ENCODE assay signal across 1 cellular context in the genomic region with DNA sequence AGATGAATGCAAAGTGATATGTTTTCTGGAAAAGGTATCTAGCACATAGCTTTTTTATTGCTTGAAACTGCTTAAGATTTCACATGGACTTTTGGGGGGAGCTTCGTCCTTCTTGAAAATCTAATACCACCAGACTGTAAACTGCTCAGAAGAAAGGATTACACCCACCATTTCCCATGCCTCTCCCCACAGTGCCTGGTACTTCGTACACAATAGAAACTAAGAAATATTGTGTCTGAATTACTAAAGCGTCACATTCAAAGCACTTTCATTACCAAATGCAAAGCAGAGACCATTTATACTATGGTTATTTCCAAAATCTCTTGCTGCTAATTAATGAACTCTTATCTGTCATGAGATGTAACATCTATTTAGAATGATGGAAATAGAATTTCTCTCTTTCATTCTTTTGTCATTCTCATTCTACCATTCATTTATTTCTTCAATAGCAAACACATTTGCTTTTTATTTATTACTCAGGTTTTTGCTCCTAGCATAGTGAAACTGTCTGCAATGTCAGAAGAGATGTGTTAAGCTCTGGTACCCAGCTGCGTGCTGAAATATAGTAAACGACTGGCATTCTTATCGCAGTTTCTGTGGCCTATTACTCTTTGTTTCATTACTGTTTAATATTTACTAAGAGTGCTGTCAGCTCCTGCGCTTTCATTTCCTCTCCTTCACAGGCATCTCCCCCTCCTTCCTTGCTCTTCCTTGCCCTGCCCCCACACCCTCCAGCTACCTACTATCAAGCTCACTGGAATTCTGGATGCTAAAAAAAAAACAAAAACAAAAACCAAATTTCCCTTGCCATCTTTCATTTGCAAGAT.
TF ChIP-seq lines count a peak whose summit lies in the region.

No MANE protein-coding gene starts in this region.

TF ChIP-seq in GM12878, 131 proteins besides CTCF, POLR2A, EP300 and RAD21 (continued from another document):
- TF ChIP-seq JUND (IDR thresholded peaks at IDR 0.05; ENCODE audit: low read depth, low read length) (no peak), CBX5 (IDR thresholded peaks at IDR 0.05; ENCODE audit: low read depth) (0 out of 2 replicates have a peak, but pooled peaks have one; percentile 61), BHLHE40 (IDR thresholded peaks at IDR 0.05; ENCODE audit: borderline replicate concordance in 1 of 2, low read depth in 2 of 2, low read length in 1 of 2) (peak in 1 of 2 experiments; percentile 65; a peak in 3 of 4 replicates), ZNF384 (IDR thresholded peaks at IDR 0.05; ENCODE audit: borderline replicate concordance, low read depth, low read length) (no peak), NR2F1 (conservative IDR thresholded peaks at IDR 0.05) (peak; percentile 53), KLF5 (IDR thresholded peaks at IDR 0.05; ENCODE audit: partially characterized antibody) (no peak), MEF2A (IDR thresholded peaks at IDR 0.05; ENCODE audit: insufficient read depth, low read depth, low read length) (0 out of 2 replicates have a peak, but pooled peaks have one; percentile 35), NFIC (IDR thresholded peaks at IDR 0.05; ENCODE audit: low read depth, low read length) (peak; percentile 63), FOXM1 (IDR thresholded peaks at IDR 0.05; ENCODE audit: low read depth, low read length) (no peak), TARDBP (IDR thresholded peaks at IDR 0.05; ENCODE audit: borderline replicate concordance) (no peak), EED (IDR thresholded peaks at IDR 0.05; ENCODE audit: low read depth) (peak; percentile 52), SP1 (IDR thresholded peaks at IDR 0.05; ENCODE audit: low read depth, low read length) (peak; percentile 45), SPI1 (IDR thresholded peaks at IDR 0.05; ENCODE audit: borderline replicate concordance, insufficient read depth, low read depth, low read length) (peak; percentile 89; the same call in 1 of the 2 replicates), NR2C2 (IDR thresholded peaks at IDR 0.05; ENCODE audit: borderline replicate concordance, control insufficient read depth, insufficient read length, low read depth) (no peak), CHD4 (IDR thresholded peaks at IDR 0.05) (no peak), SREBF1 (IDR thresholded peaks at IDR 0.05; ENCODE audit: low read length) (peak; percentile 52; the same call in 1 of the 2 replicates), NBN (IDR thresholded peaks at IDR 0.05) (peak; percentile 83)
- TF ChIP-seq, protein P1, sequence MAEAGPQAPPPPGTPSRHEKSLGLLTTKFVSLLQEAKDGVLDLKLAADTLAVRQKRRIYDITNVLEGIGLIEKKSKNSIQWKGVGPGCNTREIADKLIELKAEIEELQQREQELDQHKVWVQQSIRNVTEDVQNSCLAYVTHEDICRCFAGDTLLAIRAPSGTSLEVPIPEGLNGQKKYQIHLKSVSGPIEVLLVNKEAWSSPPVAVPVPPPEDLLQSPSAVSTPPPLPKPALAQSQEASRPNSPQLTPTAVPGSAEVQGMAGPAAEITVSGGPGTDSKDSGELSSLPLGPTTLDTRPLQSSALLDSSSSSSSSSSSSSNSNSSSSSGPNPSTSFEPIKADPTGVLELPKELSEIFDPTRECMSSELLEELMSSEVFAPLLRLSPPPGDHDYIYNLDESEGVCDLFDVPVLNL (IDR thresholded peaks at IDR 0.05; ENCODE audit: low read depth, low read length) = no peak
- TF ChIP-seq, protein P2, sequence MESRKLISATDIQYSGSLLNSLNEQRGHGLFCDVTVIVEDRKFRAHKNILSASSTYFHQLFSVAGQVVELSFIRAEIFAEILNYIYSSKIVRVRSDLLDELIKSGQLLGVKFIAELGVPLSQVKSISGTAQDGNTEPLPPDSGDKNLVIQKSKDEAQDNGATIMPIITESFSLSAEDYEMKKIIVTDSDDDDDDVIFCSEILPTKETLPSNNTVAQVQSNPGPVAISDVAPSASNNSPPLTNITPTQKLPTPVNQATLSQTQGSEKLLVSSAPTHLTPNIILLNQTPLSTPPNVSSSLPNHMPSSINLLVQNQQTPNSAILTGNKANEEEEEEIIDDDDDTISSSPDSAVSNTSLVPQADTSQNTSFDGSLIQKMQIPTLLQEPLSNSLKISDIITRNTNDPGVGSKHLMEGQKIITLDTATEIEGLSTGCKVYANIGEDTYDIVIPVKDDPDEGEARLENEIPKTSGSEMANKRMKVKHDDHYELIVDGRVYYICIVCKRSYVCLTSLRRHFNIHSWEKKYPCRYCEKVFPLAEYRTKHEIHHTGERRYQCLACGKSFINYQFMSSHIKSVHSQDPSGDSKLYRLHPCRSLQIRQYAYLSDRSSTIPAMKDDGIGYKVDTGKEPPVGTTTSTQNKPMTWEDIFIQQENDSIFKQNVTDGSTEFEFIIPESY (IDR thresholded peaks at IDR 0.05) = no peak
- TF ChIP-seq, protein P3, sequence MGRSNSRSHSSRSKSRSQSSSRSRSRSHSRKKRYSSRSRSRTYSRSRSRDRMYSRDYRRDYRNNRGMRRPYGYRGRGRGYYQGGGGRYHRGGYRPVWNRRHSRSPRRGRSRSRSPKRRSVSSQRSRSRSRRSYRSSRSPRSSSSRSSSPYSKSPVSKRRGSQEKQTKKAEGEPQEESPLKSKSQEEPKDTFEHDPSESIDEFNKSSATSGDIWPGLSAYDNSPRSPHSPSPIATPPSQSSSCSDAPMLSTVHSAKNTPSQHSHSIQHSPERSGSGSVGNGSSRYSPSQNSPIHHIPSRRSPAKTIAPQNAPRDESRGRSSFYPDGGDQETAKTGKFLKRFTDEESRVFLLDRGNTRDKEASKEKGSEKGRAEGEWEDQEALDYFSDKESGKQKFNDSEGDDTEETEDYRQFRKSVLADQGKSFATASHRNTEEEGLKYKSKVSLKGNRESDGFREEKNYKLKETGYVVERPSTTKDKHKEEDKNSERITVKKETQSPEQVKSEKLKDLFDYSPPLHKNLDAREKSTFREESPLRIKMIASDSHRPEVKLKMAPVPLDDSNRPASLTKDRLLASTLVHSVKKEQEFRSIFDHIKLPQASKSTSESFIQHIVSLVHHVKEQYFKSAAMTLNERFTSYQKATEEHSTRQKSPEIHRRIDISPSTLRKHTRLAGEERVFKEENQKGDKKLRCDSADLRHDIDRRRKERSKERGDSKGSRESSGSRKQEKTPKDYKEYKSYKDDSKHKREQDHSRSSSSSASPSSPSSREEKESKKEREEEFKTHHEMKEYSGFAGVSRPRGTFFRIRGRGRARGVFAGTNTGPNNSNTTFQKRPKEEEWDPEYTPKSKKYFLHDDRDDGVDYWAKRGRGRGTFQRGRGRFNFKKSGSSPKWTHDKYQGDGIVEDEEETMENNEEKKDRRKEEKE (IDR thresholded peaks at IDR 0.05) = no peak
- TF ChIP-seq, protein P4, sequence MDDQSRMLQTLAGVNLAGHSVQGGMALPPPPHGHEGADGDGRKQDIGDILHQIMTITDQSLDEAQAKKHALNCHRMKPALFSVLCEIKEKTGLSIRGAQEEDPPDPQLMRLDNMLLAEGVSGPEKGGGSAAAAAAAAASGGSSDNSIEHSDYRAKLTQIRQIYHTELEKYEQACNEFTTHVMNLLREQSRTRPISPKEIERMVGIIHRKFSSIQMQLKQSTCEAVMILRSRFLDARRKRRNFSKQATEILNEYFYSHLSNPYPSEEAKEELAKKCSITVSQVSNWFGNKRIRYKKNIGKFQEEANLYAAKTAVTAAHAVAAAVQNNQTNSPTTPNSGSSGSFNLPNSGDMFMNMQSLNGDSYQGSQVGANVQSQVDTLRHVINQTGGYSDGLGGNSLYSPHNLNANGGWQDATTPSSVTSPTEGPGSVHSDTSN (IDR thresholded peaks at IDR 0.05; ENCODE audit: insufficient replicate concordance, low read depth, low read length) = peak; percentile 64
- TF ChIP-seq, protein P5, sequence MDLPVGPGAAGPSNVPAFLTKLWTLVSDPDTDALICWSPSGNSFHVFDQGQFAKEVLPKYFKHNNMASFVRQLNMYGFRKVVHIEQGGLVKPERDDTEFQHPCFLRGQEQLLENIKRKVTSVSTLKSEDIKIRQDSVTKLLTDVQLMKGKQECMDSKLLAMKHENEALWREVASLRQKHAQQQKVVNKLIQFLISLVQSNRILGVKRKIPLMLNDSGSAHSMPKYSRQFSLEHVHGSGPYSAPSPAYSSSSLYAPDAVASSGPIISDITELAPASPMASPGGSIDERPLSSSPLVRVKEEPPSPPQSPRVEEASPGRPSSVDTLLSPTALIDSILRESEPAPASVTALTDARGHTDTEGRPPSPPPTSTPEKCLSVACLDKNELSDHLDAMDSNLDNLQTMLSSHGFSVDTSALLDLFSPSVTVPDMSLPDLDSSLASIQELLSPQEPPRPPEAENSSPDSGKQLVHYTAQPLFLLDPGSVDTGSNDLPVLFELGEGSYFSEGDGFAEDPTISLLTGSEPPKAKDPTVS (IDR thresholded peaks at IDR 0.05; ENCODE audit: low read depth, low read length) = no peak
- TF ChIP-seq, protein P6, sequence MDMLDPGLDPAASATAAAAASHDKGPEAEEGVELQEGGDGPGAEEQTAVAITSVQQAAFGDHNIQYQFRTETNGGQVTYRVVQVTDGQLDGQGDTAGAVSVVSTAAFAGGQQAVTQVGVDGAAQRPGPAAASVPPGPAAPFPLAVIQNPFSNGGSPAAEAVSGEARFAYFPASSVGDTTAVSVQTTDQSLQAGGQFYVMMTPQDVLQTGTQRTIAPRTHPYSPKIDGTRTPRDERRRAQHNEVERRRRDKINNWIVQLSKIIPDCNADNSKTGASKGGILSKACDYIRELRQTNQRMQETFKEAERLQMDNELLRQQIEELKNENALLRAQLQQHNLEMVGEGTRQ (IDR thresholded peaks at IDR 0.05; ENCODE audit: borderline replicate concordance, low read depth, low read length) = no peak
- TF ChIP-seq, protein P7, sequence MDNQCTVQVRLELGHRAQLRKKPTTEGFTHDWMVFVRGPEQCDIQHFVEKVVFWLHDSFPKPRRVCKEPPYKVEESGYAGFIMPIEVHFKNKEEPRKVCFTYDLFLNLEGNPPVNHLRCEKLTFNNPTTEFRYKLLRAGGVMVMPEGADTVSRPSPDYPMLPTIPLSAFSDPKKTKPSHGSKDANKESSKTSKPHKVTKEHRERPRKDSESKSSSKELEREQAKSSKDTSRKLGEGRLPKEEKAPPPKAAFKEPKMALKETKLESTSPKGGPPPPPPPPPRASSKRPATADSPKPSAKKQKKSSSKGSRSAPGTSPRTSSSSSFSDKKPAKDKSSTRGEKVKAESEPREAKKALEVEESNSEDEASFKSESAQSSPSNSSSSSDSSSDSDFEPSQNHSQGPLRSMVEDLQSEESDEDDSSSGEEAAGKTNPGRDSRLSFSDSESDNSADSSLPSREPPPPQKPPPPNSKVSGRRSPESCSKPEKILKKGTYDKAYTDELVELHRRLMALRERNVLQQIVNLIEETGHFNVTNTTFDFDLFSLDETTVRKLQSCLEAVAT (IDR thresholded peaks at IDR 0.05) = no peak; the same call in 1 of the 2 replicates
- TF ChIP-seq, protein P8, sequence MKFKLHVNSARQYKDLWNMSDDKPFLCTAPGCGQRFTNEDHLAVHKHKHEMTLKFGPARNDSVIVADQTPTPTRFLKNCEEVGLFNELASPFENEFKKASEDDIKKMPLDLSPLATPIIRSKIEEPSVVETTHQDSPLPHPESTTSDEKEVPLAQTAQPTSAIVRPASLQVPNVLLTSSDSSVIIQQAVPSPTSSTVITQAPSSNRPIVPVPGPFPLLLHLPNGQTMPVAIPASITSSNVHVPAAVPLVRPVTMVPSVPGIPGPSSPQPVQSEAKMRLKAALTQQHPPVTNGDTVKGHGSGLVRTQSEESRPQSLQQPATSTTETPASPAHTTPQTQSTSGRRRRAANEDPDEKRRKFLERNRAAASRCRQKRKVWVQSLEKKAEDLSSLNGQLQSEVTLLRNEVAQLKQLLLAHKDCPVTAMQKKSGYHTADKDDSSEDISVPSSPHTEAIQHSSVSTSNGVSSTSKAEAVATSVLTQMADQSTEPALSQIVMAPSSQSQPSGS (IDR thresholded peaks at IDR 0.05; ENCODE audit: low read length) = peak; percentile 73
TF ChIP-seq in GM12878: peak in this region for 37.
